In the genomic region with DNA sequence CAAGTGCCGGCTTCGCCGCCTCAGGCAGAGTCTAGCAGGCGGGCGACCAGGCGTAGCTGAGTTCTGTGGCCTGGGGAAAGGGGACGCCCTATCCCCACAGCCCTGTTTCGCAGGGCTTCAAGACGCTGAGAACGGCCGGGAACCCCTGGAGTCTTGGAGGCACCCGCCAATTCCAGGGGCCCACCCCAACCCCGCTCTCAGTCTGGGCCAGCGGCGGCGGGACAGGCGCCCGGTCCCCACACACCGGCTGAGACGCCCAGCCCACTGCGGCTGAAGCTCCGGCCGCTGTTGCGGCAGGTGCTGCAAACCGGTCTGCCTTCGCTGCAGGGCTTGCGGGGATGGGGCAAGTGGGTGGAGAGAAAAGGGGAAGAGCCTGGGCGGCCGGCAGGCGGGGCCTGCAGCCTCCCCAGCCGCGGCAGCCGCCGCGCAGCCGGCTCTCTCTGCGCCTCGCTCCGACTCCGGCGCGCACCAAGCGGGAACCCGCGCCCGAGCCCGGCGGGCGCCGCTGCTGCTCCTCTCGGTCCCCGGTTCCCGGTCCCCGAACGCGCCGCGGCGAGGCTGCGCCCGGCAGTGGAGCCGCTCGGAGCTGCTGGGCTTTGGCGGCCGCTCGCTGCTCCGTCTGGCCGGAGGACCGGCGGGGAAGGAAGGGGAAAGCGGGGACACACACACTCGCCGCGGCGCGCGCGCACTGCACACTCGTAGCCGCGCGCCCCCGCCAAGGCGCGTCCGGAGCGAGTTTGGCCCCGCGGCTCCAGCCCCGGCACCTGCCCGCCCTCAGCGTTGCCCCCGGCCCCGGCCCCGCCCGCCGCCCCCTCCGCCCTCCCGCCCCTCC, we compare ENCODE assay signal across 8 cellular contexts. TPM values are rescaled to one million over a fixed set of nuclear protein-coding genes. Genes with fewer than 3 reads are reported as not detected.
DNase-seq lines count a peak whose midpoint lies in the region; ATAC-seq and TF ChIP-seq lines count a peak whose summit lies in the region.

A gene with protein sequence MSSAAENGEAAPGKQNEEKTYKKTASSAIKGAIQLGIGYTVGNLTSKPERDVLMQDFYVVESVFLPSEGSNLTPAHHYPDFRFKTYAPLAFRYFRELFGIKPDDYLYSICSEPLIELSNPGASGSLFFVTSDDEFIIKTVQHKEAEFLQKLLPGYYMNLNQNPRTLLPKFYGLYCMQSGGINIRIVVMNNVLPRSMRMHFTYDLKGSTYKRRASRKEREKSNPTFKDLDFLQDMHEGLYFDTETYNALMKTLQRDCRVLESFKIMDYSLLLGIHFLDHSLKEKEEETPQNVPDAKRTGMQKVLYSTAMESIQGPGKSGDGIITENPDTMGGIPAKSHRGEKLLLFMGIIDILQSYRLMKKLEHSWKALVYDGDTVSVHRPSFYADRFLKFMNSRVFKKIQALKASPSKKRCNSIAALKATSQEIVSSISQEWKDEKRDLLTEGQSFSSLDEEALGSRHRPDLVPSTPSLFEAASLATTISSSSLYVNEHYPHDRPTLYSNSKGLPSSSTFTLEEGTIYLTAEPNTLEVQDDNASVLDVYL (plus strand): TSS at position 437 of the 832 bp plus-strand sequence. CDS start 117,375 bp downstream, outside the sequence.

- H3K9me3 ChIP-seq in OCI-LY7 (ENCODE audit: low read length) = no peaks in the 10 kb centered on the region

- peak within 1 kb of the TSS; percentile 72 for H2AFZ ChIP-seq in OCI-LY7 (ENCODE audit: low read length)

- DNase-seq in EH (ENCODE audit: low read depth) (peak; percentile 40), HK-2 (ENCODE audit: unreplicated experiment) (peak; percentile 3), OCI-LY7 (ENCODE audit: low spot score) (peak; percentile 92), astrocyte of the cerebellum (ENCODE audit: low read depth) (peak; percentile 5), renal cortical epithelial cell (ENCODE audit: low read depth) (peak; percentile 16), foreskin melanocyte (no peak)

- peak within 1 kb of the TSS; percentile 91 for H3K4me2 ChIP-seq in OCI-LY7 (ENCODE audit: low read length)

- POLR2A ChIA-PET in OCI-LY7 (lab: Charles Lee) = interaction anchor here (0.5 to 1.2 kb wide), 6 partner anchors 22 to 293 kb away, joined by 3 to 5 read pairs (median 3); no protein-coding TSS in a partner anchor

- CTCF ChIA-PET in OCI-LY7 (lab: Charles Lee; ENCODE audit: unreplicated experiment) = interaction anchor here (1.4 kb wide), 1 partner anchor 21 kb away, joined by 3 read pairs; no protein-coding TSS in a partner anchor

- peak within 1 kb of the TSS; percentile 59 for H3K27ac ChIP-seq in OCI-LY7 (ENCODE audit: low read depth, low read length, poor library complexity, severe bottlenecking)

- peaks cover 9% of the 10 kb centered on the region; the same call in 1 of the 2 replicates for H4K20me1 ChIP-seq in OCI-LY7 (ENCODE audit: insufficient read depth, low read length)

- intact Hi-C loops in OCI-LY7 (cut with micrococcal nuclease; ENCODE audit: unreplicated experiment) = loop anchor here (1.0 to 5.0 kb wide), 6 partner anchors 18 to 292 kb away; a partner anchor contains a TSS

- no TSS peak for BruUV-seq in OCI-LY7 (replicated peaks; lab: Mats Ljungman, UMichigan)

- in situ Hi-C loops in astrocyte of the cerebellum (cut with HindIII; ENCODE audit: low sequenced_read_pairs) = no loop called here

- TF ChIP-seq CTCF in OCI-LY7 (conservative IDR thresholded peaks at IDR 0.05; ENCODE audit: low read length) = peak; percentile 23; the same call in 1 of the 2 replicates
- no peak for TF ChIP-seq CTCF in astrocyte of the cerebellum (IDR thresholded peaks at IDR 0.05; ENCODE audit: low read depth, low read length, missing control alignments)

- peak; percentile 68 for ATAC-seq in GM19468 (IDR thresholded peaks at IDR 0.05; ENCODE audit: extremely low read depth, unreplicated experiment)

- H3K4me3 ChIP-seq in OCI-LY7 (ENCODE audit: low read depth, low read length, poor library complexity, severe bottlenecking) = peak within 1 kb of the TSS; percentile 82
- peak within 1 kb of the TSS; percentile 42 for H3K4me3 ChIP-seq in astrocyte of the cerebellum (ENCODE audit: low read depth, low read length)
- peak within 1 kb of the TSS; percentile 69 for H3K4me3 ChIP-seq in iPS-11a (ENCODE audit: low read depth, low read length)

- no peaks in the 10 kb centered on the region for H3K79me2 ChIP-seq in OCI-LY7 (ENCODE audit: insufficient read depth, low read depth, low read length)

- no peaks in the 10 kb centered on the region for H3K36me3 ChIP-seq in OCI-LY7 (ENCODE audit: insufficient read depth, low read length)

- peaks cover 43% of the 10 kb centered on the region for H3K4me1 ChIP-seq in OCI-LY7 (ENCODE audit: insufficient read depth, low read length, poor library complexity, severe bottlenecking)

- H3K9me2 ChIP-seq in OCI-LY7 (ENCODE audit: insufficient read depth, low read length) = no peaks in the 10 kb centered on the region

RNA-seq across cellular contexts. Expression of the gene that starts here (rescaled TPM):
- total RNA-seq in OCI-LY7 (2014; rRNA removed; shearing (Covaris generic)) = 3.8 and 4.8 TPM in 2 replicates
- total RNA-seq in OCI-LY7 (2022) = 10.7 and 11.5 TPM in 2 replicates
- total RNA-seq in renal cortical epithelial cell = 0.15 TPM in 1 of 2 replicates, not detected in the other

Comparison
In these comparisons a context has a peak if more than half of its experiments do, and no peak if none do; other contexts are left out.
1. Peak in DNase-seq in renal cortical epithelial cell; RNA of the gene not detected or under 1 TPM.